Comparison of ENCODE assay signal across 12 cellular contexts in the genomic region with DNA sequence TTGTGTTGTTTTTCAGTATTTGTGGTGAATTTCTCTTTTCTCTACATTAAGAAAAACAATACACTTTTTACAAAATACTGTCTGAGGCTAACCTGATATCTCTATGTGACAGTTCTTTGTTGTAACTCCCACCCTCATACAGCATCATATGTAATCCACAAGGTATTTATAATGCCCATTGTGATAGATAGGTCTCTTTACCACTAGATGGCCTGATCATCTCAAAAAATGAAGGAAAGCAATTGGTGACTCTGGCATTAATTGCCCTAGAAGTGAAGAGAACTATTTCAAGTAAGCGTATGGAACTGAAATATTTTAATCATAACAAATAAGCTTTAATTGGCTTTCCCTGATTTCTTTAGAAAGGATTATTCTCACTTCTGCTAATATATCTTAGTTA. TPM values are rescaled to one million over a fixed set of nuclear protein-coding genes. Genes with fewer than 3 reads are reported as not detected.
A peak's percentile ranks its signal among the peaks of the same experiment; 100 is the strongest.
DNase-seq lines count a peak whose midpoint lies in the region; ATAC-seq and TF ChIP-seq lines count a peak whose summit lies in the region.
"Had no signal": no experiment of that assay in that cellular context is flagged by ENCODE, and none has a peak within 500 bp of the region (broad histone marks: within the 10 kb centered on the region; RNA-seq: fewer than 3 reads in every experiment).

No MANE protein-coding gene starts in this region.

- H3K27ac Mint-ChIP-seq in activated naive CD4-positive, alpha-beta T cell treated with anti-CD3 and anti-CD28 coated beads for 36 hours, result no peak overlapping the region
- H3K27ac Mint-ChIP-seq: activated T-helper 17 cell treated with anti-CD3 and anti-CD28 coated beads, Interleukin-2, amount 50 U/mL, for 72 hours had no signal

- H3K27ac ChIP-seq in dorsolateral prefrontal cortex, result no peak overlapping the region
- H3K27ac ChIP-seq: right atrium auricular region had no signal

- CTCF ChIA-PET in activated naive CD4-positive, alpha-beta T cell treated with anti-CD3 and anti-CD28 coated beads for 36 hours (lab: Charles Lee), result interaction anchor here (0.7 to 1.3 kb wide), 5 partner anchors 71 to 487 kb away, joined by 3 to 5 read pairs (median 3); no protein-coding TSS in a partner anchor

- no peak overlapping the region for H3K4me3 ChIP-seq in dorsolateral prefrontal cortex
- H3K4me3 ChIP-seq: right atrium auricular region had no signal

- peaks cover 16% of the 10 kb centered on the region for H3K27me3 Mint-ChIP-seq in activated naive CD4-positive, alpha-beta T cell treated with anti-CD3 and anti-CD28 coated beads for 36 hours (ENCODE audit: low read depth)

- no peak overlapping the region for H3K4me3 Mint-ChIP-seq in activated naive CD4-positive, alpha-beta T cell treated with anti-CD3 and anti-CD28 coated beads for 36 hours
- H3K4me3 Mint-ChIP-seq: activated T-helper 17 cell treated with anti-CD3 and anti-CD28 coated beads, Interleukin-2, amount 50 U/mL, for 72 hours had no signal

- ATAC-seq in GM18909 (IDR thresholded peaks at IDR 0.05; ENCODE audit: poor library complexity, unreplicated experiment) (no peak), GM19395 (IDR thresholded peaks at IDR 0.05; ENCODE audit: unreplicated experiment) (no peak)
- ATAC-seq: activated T-helper 17 cell treated with anti-CD3 and anti-CD28 coated beads, Interleukin-2, amount 50 U/mL, for 72 hours; left ventricle myocardium superior had no signal

- H3K4me1 Mint-ChIP-seq in activated naive CD4-positive, alpha-beta T cell treated with anti-CD3 and anti-CD28 coated beads for 36 hours (ENCODE audit: low read depth), result peaks cover 7% of the 10 kb centered on the region
- H3K4me1 Mint-ChIP-seq: activated T-helper 17 cell treated with anti-CD3 and anti-CD28 coated beads, Interleukin-2, amount 50 U/mL, for 72 hours had no signal

- H3K9me3 Mint-ChIP-seq in activated naive CD4-positive, alpha-beta T cell treated with anti-CD3 and anti-CD28 coated beads for 36 hours, result peaks cover 12% of the 10 kb centered on the region
- H3K9me3 Mint-ChIP-seq: activated T-helper 17 cell treated with anti-CD3 and anti-CD28 coated beads, Interleukin-2, amount 50 U/mL, for 72 hours had no signal

- peaks cover 0 to 12% (median 0%) of the 10 kb centered on the region in 45 donors for H3K27me3 ChIP-seq in dorsolateral prefrontal cortex
- H3K27me3 ChIP-seq: right atrium auricular region had no signal

- TF ChIP-seq CTCF in GM12872 (IDR thresholded peaks at IDR 0.05; ENCODE audit: insufficient read depth, low read depth, low read length) (0 out of 3 replicates have a peak, but pooled peaks have one; percentile 15), dorsolateral prefrontal cortex (IDR thresholded peaks at IDR 0.05 in 54 of 56, conservative IDR thresholded peaks at IDR 0.05 in 2 of 56; ENCODE audit: low read depth in 1 of 56, partially characterized antibody in 56 of 56) (peak in 29 of 56 donors; percentile 7 to 46 (median 22))

- no peaks in the 10 kb centered on the region for H3K36me3 Mint-ChIP-seq in activated naive CD4-positive, alpha-beta T cell treated with anti-CD3 and anti-CD28 coated beads for 36 hours (ENCODE audit: low read depth)

- DNase-seq in AG08396 (ENCODE audit: low spot score) (peak; percentile 6), NCI-H69 (lab: John Stamatoyannopoulos, UW) (peak; percentile 10), dorsolateral prefrontal cortex (no peak)
- DNase-seq in activated naive CD4-positive, alpha-beta T cell treated with anti-CD3 and anti-CD28 coated beads for 36 hours, result no peak
- no peak for DNase-seq in activated CD4-positive, CD25-positive, alpha-beta regulatory T cell treated with anti-CD3 and anti-CD28 coated beads, Interleukin-2, amount 50 U/mL, for 72 hours
- DNase-seq: left ventricle myocardium superior, NCI-H1417 treated with DMSO at 0.1 percent for 48 hours had no signal

- intact Hi-C loops in dorsolateral prefrontal cortex (cut with DNase I), result no loop called here
- intact Hi-C loops in activated naive CD4-positive, alpha-beta T cell treated with anti-CD3 and anti-CD28 coated beads for 36 hours (cut with micrococcal nuclease), result loop anchor here (2.0 kb wide), 1 partner anchor 486 kb away; no protein-coding TSS in a partner anchor

RNA-seq across cellular contexts. Expression of a gene that starts 36.2 kb away (rescaled TPM):
- total RNA-seq in dorsolateral prefrontal cortex, result 1 to 10 TPM in 119 of 120 experiments, under 1 TPM in 1; 0.74 to 8.0 (median 3.6) TPM
- total RNA-seq in activated naive CD4-positive, alpha-beta T cell treated with anti-CD3 and anti-CD28 coated beads for 36 hours, result not detected
- total RNA-seq: activated T-helper 17 cell treated with anti-CD3 and anti-CD28 coated beads, Interleukin-2, amount 50 U/mL, for 72 hours had no signal

RNA-seq across cellular contexts. Expression of a gene that starts 59.8 kb away (rescaled TPM):
- 10 to 100 TPM in 85 of 120 experiments, 1 to 10 TPM in 35; 5.1 to 18.8 (median 12.2) TPM for total RNA-seq in dorsolateral prefrontal cortex
- 10 to 100 TPM; 27.0 TPM for total RNA-seq in activated naive CD4-positive, alpha-beta T cell treated with anti-CD3 and anti-CD28 coated beads for 36 hours

Comparison
In these comparisons a context has a peak if more than half of its experiments do, and no peak if none do; other contexts are left out.
1. DNase-seq: peak in AG08396 (single experiment) and NCI-H69 (single experiment); none in dorsolateral prefrontal cortex (0 of 10), activated naive CD4-positive, alpha-beta T cell treated with anti-CD3 and anti-CD28 coated beads for 36 hours (single experiment) and activated CD4-positive, CD25-positive, alpha-beta regulatory T cell treated with anti-CD3 and anti-CD28 coated beads, Interleukin-2, amount 50 U/mL, for 72 hours (single experiment).